Comparison of ENCODE assay signal across 18 cellular contexts in the genomic region with DNA sequence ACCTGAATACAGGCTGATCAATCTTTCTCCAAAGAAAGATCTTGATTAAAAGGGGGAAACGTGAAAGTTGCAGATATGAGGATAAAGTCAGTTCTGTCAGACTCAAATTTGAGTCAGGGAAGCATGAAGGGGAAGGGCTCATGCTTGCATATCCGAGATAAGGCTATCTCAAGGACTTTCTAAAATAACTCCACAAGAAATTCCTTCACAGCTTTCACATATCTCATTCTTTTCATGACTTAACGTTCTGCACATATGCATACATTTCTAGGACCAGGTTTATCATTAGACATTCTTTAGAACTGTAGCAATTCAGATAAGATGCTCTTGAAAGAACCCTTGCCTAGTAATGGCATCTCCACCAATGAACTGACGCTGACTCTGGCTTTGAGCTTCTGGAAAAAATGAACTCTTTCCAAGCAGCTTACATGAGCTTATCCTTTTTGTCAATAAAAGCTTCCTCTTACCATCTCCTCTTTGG. TPM values are rescaled to one million over a fixed set of nuclear protein-coding genes. Genes with fewer than 3 reads are reported as not detected.
DNase-seq lines count a peak whose midpoint lies in the region; ATAC-seq lines count a peak whose summit lies in the region.
"Had no signal": no experiment of that assay in that cellular context is flagged by ENCODE, and none has a peak within 500 bp of the region (broad histone marks: within the 10 kb centered on the region; RNA-seq: fewer than 3 reads in every experiment).

No MANE protein-coding gene starts in this region.

- no peaks in the 10 kb centered on the region for H3K36me3 ChIP-seq in mesendoderm (ENCODE audit: control insufficient read depth, insufficient read depth, low read length)
- H3K36me3 ChIP-seq: BE2C had no signal

- H3K79me1 ChIP-seq in mesendoderm (ENCODE audit: low read length), result no peaks in the 10 kb centered on the region

- H3K4ac ChIP-seq in mesendoderm (ENCODE audit: low read depth, low read length), result no peak overlapping the region

- no peak overlapping the region for H3K4me2 ChIP-seq in mesendoderm (ENCODE audit: low read length)

- WGBS in mesendoderm (ENCODE audit: extremely low coverage, insufficient coverage, low lambda C conversion rate), result no CpG with 5 or more reads among the region's 4 CpGs

- H3K79me2 ChIP-seq in mesendoderm (ENCODE audit: control insufficient read depth, insufficient read depth, low read length), result peaks cover 2% of the 10 kb centered on the region

- no peak overlapping the region for H3K4me3 ChIP-seq in mesendoderm (ENCODE audit: low read length)

- no peak overlapping the region for H2BK5ac ChIP-seq in mesendoderm (ENCODE audit: low read length)

- H3K18ac ChIP-seq in mesendoderm (ENCODE audit: low read length), result no peak overlapping the region

- no peak overlapping the region for H4K5ac ChIP-seq in mesendoderm (ENCODE audit: low read length)

- no peak overlapping the region for H2BK120ac ChIP-seq in mesendoderm (ENCODE audit: low read depth, low read length)

- ATAC-seq in GM21515 (IDR thresholded peaks at IDR 0.05; ENCODE audit: unreplicated experiment) (no peak), GM19452 (IDR thresholded peaks at IDR 0.05; ENCODE audit: unreplicated experiment) (no peak), HG03439 (IDR thresholded peaks at IDR 0.05; ENCODE audit: unreplicated experiment) (no peak)

- H3K27ac ChIP-seq in mesendoderm (ENCODE audit: low read depth, low read length), result no peak overlapping the region
- H3K27ac ChIP-seq: C4-2B, HL-60 had no signal

- peak; percentile 78 for DNase-seq in CMK (ENCODE audit: low read depth)
- peak; percentile 98 for DNase-seq in NCI-H226
- DNase-seq in amniotic epithelial cell (ENCODE audit: low read depth), result peak; percentile 82
- DNase-seq in mesendoderm, result peak; percentile 8
- DNase-seq in activated effector memory CD4-positive, alpha-beta T cell treated with anti-CD3 and anti-CD28 coated beads, Interleukin-2, amount 50 U/mL, for 16 hours, result no peak
- DNase-seq: BE2C; CD4-positive, alpha-beta memory T cell; COR-L47; DMS53; GF-D8; HCEC 1CT; HFFc6 had no signal

- no peak overlapping the region for H2AK5ac ChIP-seq in mesendoderm (ENCODE audit: low read length)

- no peak overlapping the region for H3K56ac ChIP-seq in mesendoderm (ENCODE audit: low read length)

- no peak overlapping the region for H2BK15ac ChIP-seq in mesendoderm (replicated peaks; ENCODE audit: low read depth)

- no peaks in the 10 kb centered on the region for H3K4me1 ChIP-seq in mesendoderm (ENCODE audit: control insufficient read depth, low read depth, low read length)
- H3K4me1 ChIP-seq: BE2C had no signal

- H4K8ac ChIP-seq in mesendoderm (ENCODE audit: low read depth, low read length), result no peak overlapping the region

- no peaks in the 10 kb centered on the region for H3K27me3 ChIP-seq in mesendoderm (ENCODE audit: insufficient read depth, low read length, poor library complexity)
- H3K27me3 ChIP-seq: BE2C had no signal

- H3K23ac ChIP-seq in mesendoderm (ENCODE audit: low read length), result no peak overlapping the region

- H3K9ac ChIP-seq in mesendoderm (ENCODE audit: low read length), result no peak overlapping the region

RNA-seq across cellular contexts. Expression of gene SH3GL3, which starts 15.9 kb away (rescaled TPM):
- 12.0 TPM for polyA plus RNA-seq in mesendoderm (2013, experiment 1 of 2)
- polyA plus RNA-seq in mesendoderm (2013, experiment 2 of 2), result 12.7 TPM
- polyA plus RNA-seq: AG04450 had no signal
